In genomic region chr12:60494249-60494648, GRCh38 we compare ENCODE assay signal across 8 cellular contexts.
DNase-seq lines count a peak whose midpoint lies in the region; TF ChIP-seq lines count a peak whose summit lies in the region.

No MANE protein-coding gene starts in this region.

- no peak overlapping the region for H3K4me3 ChIP-seq in BJ (ENCODE audit: low read depth, low read length)
- H3K4me3 ChIP-seq in HFF-Myc (replicated peaks; ENCODE audit: low read depth, low read length) = no peak overlapping the region
- no peak overlapping the region for H3K4me3 ChIP-seq in Peyer's patch
- no peak overlapping the region for H3K4me3 ChIP-seq in transverse colon

- H3K4me1 ChIP-seq in Peyer's patch (no peaks in the 10 kb centered on the region), transverse colon (no peaks in the 10 kb centered on the region)

- CTCF ChIA-PET in BJ (lab: Yijun Ruan, JAX) = interaction anchor here (1.0 to 1.6 kb wide), 6 partner anchors 9 to 1121 kb away, joined by 3 to 6 read pairs (median 4); no protein-coding TSS in a partner anchor

- H3K27ac ChIP-seq in Peyer's patch (no peak overlapping the region), transverse colon (no peak overlapping the region)

- intact Hi-C loops in transverse colon (cut with DNase I; ENCODE audit: low total_unique reads) = no loop called here

- TF ChIP-seq EP300 in transverse colon (IDR thresholded peaks at IDR 0.05; ENCODE audit: low read depth) = no peak

- POLR2A ChIA-PET in BJ (lab: Charles Lee) = no interaction called here

- H3K36me3 ChIP-seq in BJ (ENCODE audit: control insufficient read depth, insufficient read depth, low read length) (no peaks in the 10 kb centered on the region), Peyer's patch (no peaks in the 10 kb centered on the region), transverse colon (no peaks in the 10 kb centered on the region)

- in situ Hi-C loops in transverse colon (cut with MboI; ENCODE audit: low pct_ligation_motif_present in 1 of 4, low pct_unique_long_range_greater_than_20kb in 1 of 4, low sequenced_read_pairs in 3 of 4) = no loop called here

- DNase-seq in BJ (ENCODE audit: low read depth) (peak; percentile 2), HFF-Myc (ENCODE audit: extremely low read depth, low read depth) (peak; percentile 27), Peyer's patch (no peak), foreskin melanocyte (peak; percentile 21), transverse colon (no peak), islet precursor cell (no peak), activated T-cell treated with anti-CD3 and anti-CD28 coated beads for 4 hours (no peak)
- DNase-seq in activated effector memory CD4-positive, alpha-beta T cell treated with anti-CD3 and anti-CD28 coated beads, Interleukin-2, amount 50 U/mL, for 16 hours = no peak

- 11 to 29% methylated on average over 2 of the region's 2 CpGs for WGBS in transverse colon (ENCODE audit: low coverage in 1 of 2), 2 donors

- no peaks in the 10 kb centered on the region for H3K27me3 ChIP-seq in BJ (ENCODE audit: control insufficient read depth, insufficient read depth, low read length)
- H3K27me3 ChIP-seq in Peyer's patch = no peaks in the 10 kb centered on the region
- no peaks in the 10 kb centered on the region for H3K27me3 ChIP-seq in transverse colon

- no peaks in the 10 kb centered on the region for H3K9me3 ChIP-seq in Peyer's patch
- H3K9me3 ChIP-seq in transverse colon = peaks cover 0 to 3% of the 10 kb centered on the region in 2 donors

- peak; percentile 62 for TF ChIP-seq CTCF in BJ (IDR thresholded peaks at IDR 0.05; ENCODE audit: insufficient read depth, low read depth, low read length)
- peak; percentile 51 for TF ChIP-seq CTCF in HFF-Myc (IDR thresholded peaks at IDR 0.05; ENCODE audit: low read depth, low read length, missing control alignments)
- TF ChIP-seq CTCF in Peyer's patch (IDR thresholded peaks at IDR 0.05) = peak in 4 of 6 experiments; percentile 10 to 37 (median 27)
- peak in 1 of 5 experiments; percentile 27 for TF ChIP-seq CTCF in transverse colon (IDR thresholded peaks at IDR 0.05)

- TF ChIP-seq POLR2A in Peyer's patch (IDR thresholded peaks at IDR 0.05) (no peak), transverse colon (IDR thresholded peaks at IDR 0.05) (no peak)

Comparison
In these comparisons a context has a peak if more than half of its experiments do, and no peak if none do; other contexts are left out.
1. DNase-seq: peak in BJ (single experiment), HFF-Myc (single experiment) and foreskin melanocyte (single experiment); none in Peyer's patch (0 of 3), transverse colon (single experiment), islet precursor cell (single experiment), activated T-cell treated with anti-CD3 and anti-CD28 coated beads for 4 hours (single experiment) and activated effector memory CD4-positive, alpha-beta T cell treated with anti-CD3 and anti-CD28 coated beads, Interleukin-2, amount 50 U/mL, for 16 hours (single experiment).